Comparison of ENCODE assay signal across 7 cellular contexts in genomic region chr16:27605500-27606106, GRCh38. TPM values are rescaled to one million over a fixed set of nuclear protein-coding genes. Genes with fewer than 3 reads are reported as not detected.
DNase-seq lines count a peak whose midpoint lies in the region; FAIRE-seq and TF ChIP-seq lines count a peak whose summit lies in the region.
"Not testable (repeated sequence)": the region's sequence is repeated elsewhere in the genome, so short reads cannot be mapped to it uniquely, and the experiment has no call there.

No MANE protein-coding gene starts in this region.

- H3K79me2 ChIP-seq in osteoblast (ENCODE audit: insufficient read depth, low read length) = not testable (repeated sequence)

- H3K36me3 ChIP-seq in colonic mucosa; osteoblast (ENCODE audit: insufficient read depth, low read length): not testable (repeated sequence)

- H3K9me3 ChIP-seq in colonic mucosa; osteoblast (ENCODE audit: low read depth, low read length): not testable (repeated sequence)

- not testable (repeated sequence) for H3K4me2 ChIP-seq in osteoblast (ENCODE audit: insufficient read depth, low read length)

- peak; percentile 13 for FAIRE-seq in TTC549 (lab: Jason Lieb, UNC)

- H2AFZ ChIP-seq in osteoblast (ENCODE audit: low read length) = not testable (repeated sequence)

- H3K9ac ChIP-seq in colonic mucosa (ENCODE audit: low read depth in 2 of 2, low read length in 2 of 2) = not testable (repeated sequence)

- TF ChIP-seq CTCF in colonic mucosa (IDR thresholded peaks at IDR 0.05) (peak; percentile 46), osteoblast (IDR thresholded peaks at IDR 0.05; ENCODE audit: extremely low read depth, low read depth, low read length) (peak; percentile 82)

- H3K4me1 ChIP-seq in colonic mucosa; osteoblast (ENCODE audit: insufficient read depth, low read length): not testable (repeated sequence)

- not testable (repeated sequence) for H3K4me3 ChIP-seq in colonic mucosa; osteoblast (ENCODE audit: insufficient read depth, low read length)

- DNase-seq in EH (ENCODE audit: low read depth) (peak; percentile 48), HuH-7 (ENCODE audit: low spot score) (peak; percentile 65), NCI-H510A treated with DMSO at 0.1 percent for 48 hours (lab: John Stamatoyannopoulos, UW) (peak; percentile 36), colonic mucosa (peak; percentile 32), hepatic stellate cell (ENCODE audit: low spot score) (peak; percentile 45), osteoblast (ENCODE audit: insufficient read length, low spot score, missing footprints) (peak; percentile 88)

- not testable (repeated sequence) for H3K27me3 ChIP-seq in colonic mucosa; osteoblast (ENCODE audit: insufficient read depth, low read length)

- intact Hi-C loops in colonic mucosa (cut with DNase I) = not testable (repeated sequence)

- not testable (repeated sequence) for H3K27ac ChIP-seq in colonic mucosa; osteoblast (ENCODE audit: low read depth, low read length)

- not testable (repeated sequence) for H4K20me1 ChIP-seq in osteoblast (ENCODE audit: insufficient read depth, low read length)

RNA-seq across cellular contexts. Expression of gene KATNIP, which starts 55.7 kb away (rescaled TPM):
- total RNA-seq in colonic mucosa (10 to 100 TPM; 23.6 to 34.1 TPM), osteoblast (30.8 and 32.7 TPM in 2 replicates)

RNA-seq across cellular contexts. Expression of gene GTF3C1, which starts 55.9 kb away (rescaled TPM):
- total RNA-seq in colonic mucosa (10 to 100 TPM; 40.1 to 67.8 TPM), osteoblast (55.1 and 59.0 TPM in 2 replicates)

Comparison
In these comparisons a context has a peak if more than half of its experiments do, and no peak if none do; other contexts are left out.
1. DNase-seq: peak in every context shown above with its lines; median percentile 88 in osteoblast; 65 in HuH-7; 48 in EH; 45 in hepatic stellate cell; 36 in NCI-H510A treated with DMSO at 0.1 percent for 48 hours; 32 in colonic mucosa.